Comparison of ENCODE assay signal across 12 cellular contexts in the genomic region with DNA sequence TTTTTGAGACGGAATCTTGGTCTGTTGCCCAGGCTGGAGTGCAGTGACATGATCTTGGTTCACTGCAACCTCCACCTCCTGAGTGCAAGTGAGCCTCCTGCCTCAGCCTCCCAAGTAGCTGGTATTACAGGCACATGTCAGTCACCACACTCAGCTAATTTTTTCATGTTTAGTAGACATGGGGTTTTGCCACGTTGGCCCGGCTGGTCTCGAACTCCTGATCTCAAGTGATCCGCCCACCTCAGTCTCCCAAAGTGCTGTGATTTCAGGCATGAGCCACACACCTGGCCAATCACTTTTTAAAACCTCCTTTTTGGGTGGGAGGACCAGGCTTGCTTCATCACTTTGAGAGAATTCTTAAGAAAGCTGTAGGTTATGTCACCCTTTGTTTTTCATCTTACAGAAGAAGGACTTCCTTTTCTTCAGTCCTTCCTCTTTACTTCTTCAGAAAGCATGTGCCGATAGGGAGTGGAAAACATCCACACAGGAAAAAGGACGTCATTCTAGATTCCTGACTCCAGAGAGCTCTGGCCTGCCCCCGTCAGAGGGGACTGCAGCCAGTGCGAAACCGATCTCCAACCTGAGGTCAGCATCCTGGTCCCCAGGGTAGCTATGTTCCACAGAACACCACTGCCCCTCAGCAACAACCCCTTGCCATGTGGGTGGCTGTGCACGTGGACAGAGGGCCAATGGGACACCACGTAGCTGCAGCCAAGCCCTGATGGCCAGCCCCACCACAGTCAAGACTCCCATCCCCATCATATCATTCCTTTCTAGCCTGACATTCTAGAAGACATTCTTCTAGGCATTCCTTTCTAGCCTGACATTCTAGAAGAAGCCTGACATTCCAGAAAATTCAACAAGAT. TPM values are rescaled to one million over a fixed set of nuclear protein-coding genes. Genes with fewer than 3 reads are reported as not detected.
DNase-seq lines count a peak whose midpoint lies in the region; ATAC-seq, FAIRE-seq and TF ChIP-seq lines count a peak whose summit lies in the region.
"Had no signal": no experiment of that assay in that cellular context is flagged by ENCODE, and none has a peak within 500 bp of the region (broad histone marks: within the 10 kb centered on the region; RNA-seq: fewer than 3 reads in every experiment).

No MANE protein-coding gene starts in this region.

- TF ChIP-seq EP300 in gastroesophageal sphincter (IDR thresholded peaks at IDR 0.05) = no peak

- no peak overlapping the region for H3K9ac ChIP-seq in trophoblast cell (ENCODE audit: low read length)

- TF ChIP-seq CTCF in gastroesophageal sphincter (IDR thresholded peaks at IDR 0.05) (no peak), thyroid gland (IDR thresholded peaks at IDR 0.05) (no peak)

- TF ChIP-seq POLR2A in gastroesophageal sphincter (IDR thresholded peaks at IDR 0.05) (no peak), thyroid gland (IDR thresholded peaks at IDR 0.05) (no peak)

- H4K12ac ChIP-seq in trophoblast cell (ENCODE audit: low read depth, low read length) = no peak overlapping the region

- peaks cover 0 to 7% (median 0%) of the 10 kb centered on the region in 3 donors for H3K4me1 ChIP-seq in gastroesophageal sphincter
- H3K4me1 ChIP-seq in trophoblast cell (ENCODE audit: control insufficient read depth in 1 of 2, insufficient read depth in 2 of 2, low read length in 2 of 2) = peaks cover 7 to 18% of the 10 kb centered on the region in 2 experiments
- H3K4me1 ChIP-seq in thyroid gland = no peaks in the 10 kb centered on the region

- H2BK120ac ChIP-seq in trophoblast cell (ENCODE audit: insufficient read depth, low read length, poor library complexity) = peak overlapping the region; percentile 9

- H3K36me3 ChIP-seq in gastroesophageal sphincter (no peaks in the 10 kb centered on the region), trophoblast cell (ENCODE audit: control insufficient read depth in 1 of 2, insufficient read depth in 2 of 2, low read length in 2 of 2) (peaks cover 2 to 4% of the 10 kb centered on the region in 2 experiments), thyroid gland (no peaks in the 10 kb centered on the region)
- H3K36me3 ChIP-seq: WERI-Rb-1 had no signal

- no peak overlapping the region for H3K4ac ChIP-seq in trophoblast cell (ENCODE audit: low read depth, low read length)

- H3K27me3 ChIP-seq in gastroesophageal sphincter = no peaks in the 10 kb centered on the region
- no peaks in the 10 kb centered on the region for H3K27me3 ChIP-seq in trophoblast cell (ENCODE audit: insufficient read depth, low read length)
- H3K27me3 ChIP-seq in thyroid gland = no peaks in the 10 kb centered on the region

- 76 to 78% methylated on average over 6 to 8 of the region's 12 CpGs for WGBS in gastroesophageal sphincter (ENCODE audit: low coverage in 1 of 2), 2 donors
- WGBS in trophoblast cell (ENCODE audit: extremely low coverage, insufficient coverage, insufficient read length) = no CpG with 5 or more reads among the region's 12 CpGs
- 73 to 80% methylated on average over 12 of the region's 12 CpGs for WGBS in thyroid gland, 2 donors

- H3K27ac ChIP-seq in gastroesophageal sphincter (peak overlapping the region in 2 of 4 donors; percentile 13 to 32), trophoblast cell (ENCODE audit: low read depth, low read length) (peak overlapping the region; percentile 59), thyroid gland (no peak overlapping the region)
- H3K27ac ChIP-seq: WERI-Rb-1 had no signal

- H3K4me3 ChIP-seq in gastroesophageal sphincter = no peak overlapping the region
- no peak overlapping the region for H3K4me3 ChIP-seq in trophoblast cell (ENCODE audit: low read depth, low read length)
- no peak overlapping the region for H3K4me3 ChIP-seq in thyroid gland (replicated peaks in 1 of 3)

- H2BK12ac ChIP-seq in trophoblast cell (ENCODE audit: low read length) = peak overlapping the region; percentile 11

- H4K8ac ChIP-seq in trophoblast cell (ENCODE audit: low read depth, low read length) = peak overlapping the region; percentile 12

- peak overlapping the region; percentile 9 for H3K4me2 ChIP-seq in trophoblast cell (ENCODE audit: low read length)

- H3K14ac ChIP-seq in trophoblast cell (ENCODE audit: low read length) = peak overlapping the region; percentile 2

- no peak overlapping the region for H3K23ac ChIP-seq in trophoblast cell (ENCODE audit: low read length)

- H3K79me2 ChIP-seq in trophoblast cell (ENCODE audit: control insufficient read depth, insufficient read depth, low read length, poor library complexity) = no peaks in the 10 kb centered on the region

- H4K91ac ChIP-seq in trophoblast cell (ENCODE audit: low read depth, low read length) = peak overlapping the region; percentile 2

- H2AK5ac ChIP-seq in trophoblast cell (ENCODE audit: low read length) = peak overlapping the region; percentile 2

- H2BK5ac ChIP-seq in trophoblast cell (ENCODE audit: low read depth, low read length, poor library complexity) = peak overlapping the region; percentile 55

- intact Hi-C loops in thyroid gland (cut with DNase I) = no loop called here

- no peak overlapping the region for H2AFZ ChIP-seq in trophoblast cell (ENCODE audit: insufficient read depth, low read length, poor library complexity)

- no peak for FAIRE-seq in RCC 7860 (lab: Jason Lieb, UNC)
- FAIRE-seq: keratinocyte had no signal

- DNase-seq in EL (peak; percentile 11), RCC 7860 (ENCODE audit: low spot score) (peak; percentile 19), trophoblast cell (peak; percentile 49 to 65), D341Med (ENCODE audit: low spot score) (no peak), ureter (ENCODE audit: low spot score) (no peak), thyroid gland (no peak)
- DNase-seq: activated naive CD8-positive, alpha-beta T cell treated with anti-CD3 and anti-CD28 coated beads, Interleukin-2, amount 10 ng/mL, durations not matched to agents 7 days and 5 days; NCI-H1048; WERI-Rb-1 had no signal

- no peak overlapping the region for H3K18ac ChIP-seq in trophoblast cell (ENCODE audit: low read length)

- no peaks in the 10 kb centered on the region for H3K9me3 ChIP-seq in gastroesophageal sphincter
- H3K9me3 ChIP-seq in trophoblast cell (ENCODE audit: insufficient read depth, low read depth, low read length) = no peaks in the 10 kb centered on the region
- no peaks in the 10 kb centered on the region for H3K9me3 ChIP-seq in thyroid gland

- H3K79me1 ChIP-seq in trophoblast cell (ENCODE audit: low read length) = peaks cover 12% of the 10 kb centered on the region

- ATAC-seq in gastroesophageal sphincter (peak; percentile 63), HG03378 (IDR thresholded peaks at IDR 0.05; ENCODE audit: unreplicated experiment) (no peak)

RNA-seq across cellular contexts. Expression of gene NCF2, which starts 21.9 kb away (rescaled TPM):
- total RNA-seq in gastroesophageal sphincter = 10 to 100 TPM in 2 of 4 donors, 1 to 10 TPM in 2; 3.7 to 22.0 (median 13.8) TPM
- polyA plus RNA-seq in trophoblast cell (2013) = 3.5 and 3.8 TPM in 2 replicates
- total RNA-seq in ureter = 3.8 TPM
- 1 to 10 TPM; 3.5 to 9.8 (median 4.5) TPM for total RNA-seq in thyroid gland

Comparison
In these comparisons a context has a peak if more than half of its experiments do, and no peak if none do; other contexts are left out.
1. DNase-seq: peak in EL (single experiment), RCC 7860 (single experiment) and trophoblast cell (2 of 2); none in D341Med (single experiment), ureter (single experiment) and thyroid gland (0 of 2).